Comparison of ENCODE assay signal across 21 cellular contexts in genomic region chr15:70192041-70192440, GRCh38.
DNase-seq lines count a peak whose midpoint lies in the region; ATAC-seq, FAIRE-seq and TF ChIP-seq lines count a peak whose summit lies in the region.
"Had no signal": no experiment of that assay in that cellular context is flagged by ENCODE, and none has a peak within 500 bp of the region (broad histone marks: within the 10 kb centered on the region; RNA-seq: fewer than 3 reads in every experiment).

No MANE protein-coding gene starts in this region.

- H3K27me3 ChIP-seq in HepG2 (ENCODE audit: control insufficient read depth in 1 of 2, insufficient read depth in 2 of 2, low read length in 2 of 2) = 0 out of 5 replicates have a peak, but pooled peaks cover 1 to 8% of the 10 kb centered on the region in 2 experiments
- H3K27me3 ChIP-seq: BE2C had no signal

- CTCF ChIA-PET in HepG2 (lab: Yijun Ruan, JAX; ENCODE audit: low intra/inter-chr PET ratio, low total read pairs) = no interaction called here

- no peak overlapping the region for H3K9ac ChIP-seq in HepG2 (ENCODE audit: insufficient read depth, low read depth, low read length)
- H3K9ac ChIP-seq: GM23248 had no signal

- no peak for ATAC-seq in HepG2
- ATAC-seq in omental fat pad (ENCODE audit: low FRiP score) = no peak
- ATAC-seq in HG03108 (IDR thresholded peaks at IDR 0.05; ENCODE audit: unreplicated experiment) = no peak
- no peak for ATAC-seq in HG03457 (IDR thresholded peaks at IDR 0.05; ENCODE audit: unreplicated experiment)

- peaks cover 6% of the 10 kb centered on the region for H3K9me3 ChIP-seq in HepG2 (ENCODE audit: low read length)

- no peak for TF ChIP-seq CTCF in D721Med (IDR thresholded peaks at IDR 0.05; ENCODE audit: insufficient read depth, missing control alignments)
- TF ChIP-seq CTCF in HepG2 (CRISPR knock-in tag; IDR thresholded peaks at IDR 0.05) = no peak
- TF ChIP-seq CTCF in omental fat pad (IDR thresholded peaks at IDR 0.05) = no peak

- DNase-seq in D721Med (ENCODE audit: insufficient read length, low spot score) (peak; percentile 50), NCI-H2171 (lab: John Stamatoyannopoulos, UW) (peak; percentile 43), NCI-H82 (lab: John Stamatoyannopoulos, UW) (peak; percentile 98), HepG2 (ENCODE audit: low spot score) (no peak), omental fat pad (ENCODE audit: low spot score) (no peak)
- no peak for DNase-seq in stimulated activated CD4-positive, alpha-beta T cell treated with anti-CD3 and anti-CD28 coated beads, Interleukin-12 subunit alpha, Interleukin-12 subunit beta, amount 100 ng/mL, for 4 hours
- DNase-seq: ACHN; BE2C; C1 segment of cervical spinal cord; Caco-2; CD4-positive, CD25-positive, alpha-beta regulatory T cell; CD8-positive, alpha-beta memory T cell; GM23248; KG1 had no signal

- FAIRE-seq in D721Med (lab: Jason Lieb, UNC) (peak; percentile 87), HepG2 (lab: Jason Lieb, UNC) (no peak)
- FAIRE-seq: A204.1, G401.6, GM12891, GM19239 had no signal

- POLR2A ChIA-PET in HepG2 (lab: Yijun Ruan, JAX) = interaction anchor here (1.0 kb wide), 1 partner anchor 94 kb away, joined by 3 read pairs; the partner anchor contains the start of gene TLE3

- TF ChIP-seq RAD21 in HepG2 (CRISPR knock-in tag; IDR thresholded peaks at IDR 0.05) = no peak

- H3K79me2 ChIP-seq in HepG2 (ENCODE audit: insufficient read depth, low read length) = no peaks in the 10 kb centered on the region

- no peak for TF ChIP-seq POLR2A in HepG2 (IDR thresholded peaks at IDR 0.05; ENCODE audit: insufficient read depth in 1 of 2, low read depth in 2 of 2, low read length in 2 of 2)

- peaks cover 72% of the 10 kb centered on the region for H3K4me1 ChIP-seq in HepG2 (ENCODE audit: insufficient read depth, low read length)

- peak overlapping the region; percentile 72 for H3K4me2 ChIP-seq in HepG2 (ENCODE audit: low read depth, low read length)

- no peak overlapping the region for H2AFZ ChIP-seq in HepG2 (ENCODE audit: low read length)
- H2AFZ ChIP-seq: GM23248 had no signal

- no peaks in the 10 kb centered on the region for H4K20me1 ChIP-seq in HepG2 (ENCODE audit: insufficient read depth, low read length)

- TF ChIP-seq EP300 in HepG2 (IDR thresholded peaks at IDR 0.05; ENCODE audit: low read depth in 2 of 2, low read length in 2 of 2) (no peak), HepG2 (CRISPR knock-in tag; IDR thresholded peaks at IDR 0.05; ENCODE audit: borderline replicate concordance) (no peak)

- intact Hi-C loops in HepG2 (cut with micrococcal nuclease; ENCODE audit: unreplicated experiment) = loop anchor here (10.0 kb wide), 1 partner anchor 67 kb away; no protein-coding TSS in a partner anchor

- WGBS in HepG2 (ENCODE audit: low lambda C conversion rate) = 96% methylated on average over 3 of the region's 3 CpGs

- peak overlapping the region; percentile 78 for H3K27ac ChIP-seq in HepG2 (ENCODE audit: extremely low read length, insufficient read depth, low read length)
- H3K27ac ChIP-seq: GM23248 had no signal

- BruUV-seq in HepG2 (replicated peaks; lab: Mats Ljungman, UMichigan) = no TSS peak

- in situ Hi-C loops in HepG2 (cut with HindIII; ENCODE audit: extremely low pct_ligation_motif_present, low pct_unique_long_range_greater_than_20kb) = no loop called here

- peak overlapping the region in 1 of 3 experiments; percentile 51; a peak in 2 of 6 replicates for H3K4me3 ChIP-seq in HepG2 (replicated peaks in 1 of 3; ENCODE audit: insufficient read depth in 1 of 3, low read depth in 2 of 3, low read length in 3 of 3)
- H3K4me3 ChIP-seq: GM23248, HAP-1 had no signal

- no peaks in the 10 kb centered on the region for H3K36me3 ChIP-seq in HepG2 (replicated peaks in 1 of 2; ENCODE audit: control insufficient read depth in 1 of 2, insufficient read depth in 2 of 2, low read length in 2 of 2)
- H3K36me3 ChIP-seq: BE2C, HAP-1 had no signal

TF ChIP-seq in HepG2, 621 proteins besides CTCF, POLR2A, EP300 and RAD21:
- TF ChIP-seq TAF15 (IDR thresholded peaks at IDR 0.05; ENCODE audit: low read depth, low read length, poor library complexity, severe bottlenecking) = no peak
- TF ChIP-seq ISX (CRISPR knock-in tag; conservative IDR thresholded peaks at IDR 0.05) = no peak
- TF ChIP-seq MAFG (CRISPR knock-in tag; IDR thresholded peaks at IDR 0.05) = no peak
- TF ChIP-seq ZNF335 (CRISPR knock-in tag; IDR thresholded peaks at IDR 0.05) = no peak
- no peak for TF ChIP-seq SP1 (IDR thresholded peaks at IDR 0.05)
- no peak for TF ChIP-seq SP1 (CRISPR knock-in tag; IDR thresholded peaks at IDR 0.05)
- TF ChIP-seq FIP1L1 (IDR thresholded peaks at IDR 0.05; ENCODE audit: borderline replicate concordance, insufficient read depth, low read depth, low read length) = no peak
- TF ChIP-seq DMTF1 (CRISPR knock-in tag; IDR thresholded peaks at IDR 0.05) = no peak
- TF ChIP-seq NFKBIZ (CRISPR knock-in tag; IDR thresholded peaks at IDR 0.05) = no peak
- TF ChIP-seq ZBTB37 (CRISPR knock-in tag; IDR thresholded peaks at IDR 0.05) = no peak
- no peak for TF ChIP-seq KAT2B (IDR thresholded peaks at IDR 0.05; ENCODE audit: borderline replicate concordance, low read depth, low read length)

Comparison
In these comparisons a context has a peak if more than half of its experiments do, and no peak if none do; other contexts are left out.
1. DNase-seq: peak in D721Med (single experiment), NCI-H2171 (single experiment) and NCI-H82 (single experiment); none in HepG2 (single experiment), omental fat pad (single experiment) and stimulated activated CD4-positive, alpha-beta T cell treated with anti-CD3 and anti-CD28 coated beads, Interleukin-12 subunit alpha, Interleukin-12 subunit beta, amount 100 ng/mL, for 4 hours (single experiment).